ENCODE assay signal across 39 cellular contexts in the genomic region with DNA sequence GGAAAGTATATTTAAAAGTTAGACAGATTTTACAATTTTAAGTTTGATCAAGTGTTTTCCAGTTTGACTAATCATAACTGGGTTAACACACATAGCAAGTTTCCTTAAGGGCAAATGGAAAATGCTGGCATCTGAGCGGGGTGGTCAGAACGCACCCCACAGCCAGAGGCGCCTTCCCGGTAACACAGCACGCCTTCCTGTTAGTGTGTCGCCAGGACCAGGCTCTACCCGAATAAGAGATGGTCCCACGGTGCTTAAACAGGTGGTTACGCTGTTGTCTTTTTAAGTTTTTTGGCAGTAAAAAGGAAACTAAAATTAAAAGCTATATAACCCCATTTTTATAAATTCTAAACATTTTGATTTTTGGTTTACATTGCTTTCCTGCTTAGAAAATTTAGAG. TPM values are rescaled to one million over a fixed set of nuclear protein-coding genes. Genes with fewer than 3 reads are reported as not detected.
"Had no signal": no experiment of that assay in that cellular context is flagged by ENCODE, and none has a peak within 500 bp of the region (broad histone marks: within the 10 kb centered on the region; RNA-seq: fewer than 3 reads in every experiment).

No MANE protein-coding gene starts in this region.

- H3K27ac Mint-ChIP-seq: activated CD4-positive, alpha-beta memory T cell treated with anti-CD3 and anti-CD28 coated beads for 36 hours; activated CD4-positive, alpha-beta T cell treated with anti-CD3 and anti-CD28 coated beads for 36 hours; activated CD4-positive, alpha-beta T cell treated with anti-CD3 and anti-CD28 coated beads, Interleukin-2, amount 10 ng/mL, durations not matched to agents 24 days and 14 days; activated CD8-positive, alpha-beta memory T cell treated with anti-CD3 and anti-CD28 coated beads, Interleukin-2, amount 10 ng/mL, durations not matched to agents 7 days and 5 days; activated CD8-positive, alpha-beta T cell treated with anti-CD3 and anti-CD28 coated beads, Interleukin-2, amount 10 ng/mL, durations not matched to agents 7 days and 5 days; activated naive CD4-positive, alpha-beta T cell treated with anti-CD3 and anti-CD28 coated beads for 36 hours; activated naive CD4-positive, alpha-beta T cell treated with anti-CD3 and anti-CD28 coated beads, Interleukin-2, amount 50 U/mL, for 24 hours; activated naive CD8-positive, alpha-beta T cell treated with anti-CD3 and anti-CD28 coated beads for 36 hours; activated naive CD8-positive, alpha-beta T cell treated with anti-CD3 and anti-CD28 coated beads, Interleukin-2, amount 50 U/mL, for 24 hours; activated T-helper 1 cell treated with anti-CD3 and anti-CD28 coated beads, Interleukin-12 subunit alpha, Interleukin-12 subunit beta, Interleukin-2, Interleukin-4 antibody, amounts not matched to agents 30 ng/mL and 10 ng/mL and 1 ng/mL, durations not matched to agents 14 hours and 24 hours and 36 hours; activated T-helper 2 cell treated with anti-CD3 and anti-CD28 coated beads, Interferon-gamma antibody, Interleukin-2, Interleukin-4, amounts not matched to agents 10 μg/mL and 5 μg/mL and 100 μg/mL, durations not matched to agents 14 hours and 24 hours and 36 hours; brain; effector memory CD8-positive, alpha-beta T cell; T-cell; T-helper 1 cell treated with Interleukin-12 subunit alpha and Interleukin-12 subunit beta and Interleukin-4 antibody, amounts not matched to agents 30 μg/mL and 1 μg/mL, for 36 hours; T-helper 2 cell treated with Interferon-gamma antibody and Interleukin-4, amounts not matched to agents 5 μg/mL and 100 μg/mL, for 36 hours had no signal

- H3K4me1 Mint-ChIP-seq: activated CD4-positive, alpha-beta T cell treated with anti-CD3 and anti-CD28 coated beads for 36 hours; activated CD4-positive, alpha-beta T cell treated with anti-CD3 and anti-CD28 coated beads, Interleukin-2, amount 10 ng/mL, durations not matched to agents 24 days and 14 days; activated CD8-positive, alpha-beta memory T cell treated with anti-CD3 and anti-CD28 coated beads, Interleukin-2, amount 10 ng/mL, durations not matched to agents 7 days and 5 days; activated naive CD4-positive, alpha-beta T cell treated with anti-CD3 and anti-CD28 coated beads, Interleukin-2, amount 50 U/mL, for 24 hours; activated naive CD8-positive, alpha-beta T cell treated with anti-CD3 and anti-CD28 coated beads for 36 hours; activated naive CD8-positive, alpha-beta T cell treated with anti-CD3 and anti-CD28 coated beads, Interleukin-2, amount 50 U/mL, for 24 hours; brain; central memory CD8-positive, alpha-beta T cell; T-cell had no signal

- H3K4me1 ChIP-seq: adrenal gland, breast epithelium, gastrocnemius medialis had no signal

- H3K36me3 ChIP-seq: breast epithelium had no signal

- H3K27ac ChIP-seq: adrenal gland, breast epithelium, foreskin keratinocyte, gastrocnemius medialis had no signal

- H3K4me3 Mint-ChIP-seq: activated CD4-positive, alpha-beta memory T cell treated with anti-CD3 and anti-CD28 coated beads for 36 hours; activated CD4-positive, alpha-beta T cell treated with anti-CD3 and anti-CD28 coated beads for 36 hours; activated CD4-positive, alpha-beta T cell treated with anti-CD3 and anti-CD28 coated beads, Interleukin-2, amount 10 ng/mL, durations not matched to agents 24 days and 14 days; activated CD8-positive, alpha-beta memory T cell treated with anti-CD3 and anti-CD28 coated beads, Interleukin-2, amount 10 ng/mL, durations not matched to agents 7 days and 5 days; activated CD8-positive, alpha-beta T cell treated with anti-CD3 and anti-CD28 coated beads, Interleukin-2, amount 10 ng/mL, durations not matched to agents 7 days and 5 days; activated naive CD4-positive, alpha-beta T cell treated with anti-CD3 and anti-CD28 coated beads for 36 hours; activated naive CD4-positive, alpha-beta T cell treated with anti-CD3 and anti-CD28 coated beads, Interleukin-2, amount 50 U/mL, for 24 hours; activated naive CD8-positive, alpha-beta T cell treated with anti-CD3 and anti-CD28 coated beads for 36 hours; activated naive CD8-positive, alpha-beta T cell treated with anti-CD3 and anti-CD28 coated beads, Interleukin-2, amount 50 U/mL, for 24 hours; activated T-helper 1 cell treated with anti-CD3 and anti-CD28 coated beads, Interleukin-12 subunit alpha, Interleukin-12 subunit beta, Interleukin-2, Interleukin-4 antibody, amounts not matched to agents 30 ng/mL and 10 ng/mL and 1 ng/mL, durations not matched to agents 14 hours and 24 hours and 36 hours; brain; central memory CD8-positive, alpha-beta T cell; effector memory CD8-positive, alpha-beta T cell; T-cell; T-helper 1 cell treated with Interleukin-12 subunit alpha and Interleukin-12 subunit beta and Interleukin-4 antibody, amounts not matched to agents 30 μg/mL and 1 μg/mL, for 36 hours; T-helper 2 cell treated with Interferon-gamma antibody and Interleukin-4, amounts not matched to agents 5 μg/mL and 100 μg/mL, for 36 hours had no signal

- H3K4me3 ChIP-seq: adrenal gland, breast epithelium, esophagus muscularis mucosa, gastrocnemius medialis had no signal

- H3K27me3 ChIP-seq: adrenal gland, breast epithelium, esophagus muscularis mucosa, foreskin keratinocyte, gastrocnemius medialis had no signal

- ATAC-seq: activated CD4-positive, alpha-beta T cell treated with anti-CD3 and anti-CD28 coated beads for 36 hours; activated CD8-positive, alpha-beta memory T cell treated with anti-CD3 and anti-CD28 coated beads, Interleukin-2, amount 10 ng/mL, durations not matched to agents 7 days and 5 days; activated CD8-positive, alpha-beta T cell treated with anti-CD3 and anti-CD28 coated beads, Interleukin-2, amount 10 ng/mL, durations not matched to agents 7 days and 5 days; activated naive CD8-positive, alpha-beta T cell treated with anti-CD3 and anti-CD28 coated beads, Interleukin-2, amount 50 U/mL, for 24 hours; effector memory CD8-positive, alpha-beta T cell; foreskin keratinocyte; gastrocnemius medialis; T-cell had no signal

- DNase-seq: activated CD4-positive, alpha-beta memory T cell treated with anti-CD3 and anti-CD28 coated beads for 36 hours; activated CD4-positive, alpha-beta T cell treated with anti-CD3 and anti-CD28 coated beads for 36 hours; activated CD4-positive, alpha-beta T cell treated with anti-CD3 and anti-CD28 coated beads, Interleukin-2, amount 10 ng/mL, durations not matched to agents 24 days and 14 days; activated CD4-positive, CD25-positive, alpha-beta regulatory T cell; activated CD4-positive, CD25-positive, alpha-beta regulatory T cell treated with anti-CD3 and anti-CD28 coated beads, Interleukin-2, amount 50 U/mL, for 72 hours; activated CD8-positive, alpha-beta memory T cell treated with anti-CD3 and anti-CD28 coated beads, Interleukin-2, amount 10 ng/mL, durations not matched to agents 7 days and 5 days; activated CD8-positive, alpha-beta memory T cell treated with anti-CD3 and anti-CD28 coated beads, Interleukin-2, amount 50 U/mL, for 4 hours; activated CD8-positive, alpha-beta T cell treated with anti-CD3 and anti-CD28 coated beads, Interleukin-2, amount 10 ng/mL, durations not matched to agents 7 days and 5 days; activated effector memory CD4-positive, alpha-beta T cell treated with anti-CD3 and anti-CD28 coated beads, Interleukin-2, amount 50 U/mL, for 16 hours; activated naive CD4-positive, alpha-beta T cell treated with anti-CD3 and anti-CD28 coated beads for 36 hours; activated naive CD8-positive, alpha-beta T cell treated with anti-CD3 and anti-CD28 coated beads for 36 hours; activated naive CD8-positive, alpha-beta T cell treated with anti-CD3 and anti-CD28 coated beads, Interleukin-2, amount 50 U/mL, for 24 hours; activated T-cell treated with anti-CD3 and anti-CD28 coated beads, Interleukin-2, amount 50 U/mL, for 1 hour; activated T-cell treated with anti-CD3 and anti-CD28 coated beads, Interleukin-2, amount 50 U/mL, for 48 hours; adrenal gland; amygdala; aorta; cortex of kidney; dermis blood vessel endothelial cell; effector CD4-positive, alpha-beta T cell; effector memory CD8-positive, alpha-beta T cell; erythroblast; foreskin keratinocyte; gastrocnemius medialis; SW 1271; T-cell; T1000 had no signal

- H3K27me3 Mint-ChIP-seq: activated CD4-positive, alpha-beta memory T cell treated with anti-CD3 and anti-CD28 coated beads for 36 hours; activated CD4-positive, alpha-beta T cell treated with anti-CD3 and anti-CD28 coated beads for 36 hours; activated CD4-positive, alpha-beta T cell treated with anti-CD3 and anti-CD28 coated beads, Interleukin-2, amount 10 ng/mL, durations not matched to agents 24 days and 14 days; activated CD8-positive, alpha-beta memory T cell treated with anti-CD3 and anti-CD28 coated beads, Interleukin-2, amount 10 ng/mL, durations not matched to agents 7 days and 5 days; activated naive CD4-positive, alpha-beta T cell treated with anti-CD3 and anti-CD28 coated beads, Interleukin-2, amount 50 U/mL, for 24 hours; activated naive CD8-positive, alpha-beta T cell treated with anti-CD3 and anti-CD28 coated beads for 36 hours; activated naive CD8-positive, alpha-beta T cell treated with anti-CD3 and anti-CD28 coated beads, Interleukin-2, amount 50 U/mL, for 24 hours; brain; central memory CD8-positive, alpha-beta T cell; effector memory CD8-positive, alpha-beta T cell; T-cell had no signal

- H3K9me3 Mint-ChIP-seq: activated CD4-positive, alpha-beta memory T cell treated with anti-CD3 and anti-CD28 coated beads for 36 hours; activated CD4-positive, alpha-beta T cell treated with anti-CD3 and anti-CD28 coated beads, Interleukin-2, amount 10 ng/mL, durations not matched to agents 24 days and 14 days; activated naive CD4-positive, alpha-beta T cell treated with anti-CD3 and anti-CD28 coated beads for 36 hours; activated naive CD4-positive, alpha-beta T cell treated with anti-CD3 and anti-CD28 coated beads, Interleukin-2, amount 50 U/mL, for 24 hours; activated naive CD8-positive, alpha-beta T cell treated with anti-CD3 and anti-CD28 coated beads for 36 hours; activated naive CD8-positive, alpha-beta T cell treated with anti-CD3 and anti-CD28 coated beads, Interleukin-2, amount 50 U/mL, for 24 hours; activated T-helper 1 cell treated with anti-CD3 and anti-CD28 coated beads, Interleukin-12 subunit alpha, Interleukin-12 subunit beta, Interleukin-2, Interleukin-4 antibody, amounts not matched to agents 30 ng/mL and 10 ng/mL and 1 ng/mL, durations not matched to agents 14 hours and 24 hours and 36 hours; activated T-helper 2 cell treated with anti-CD3 and anti-CD28 coated beads, Interferon-gamma antibody, Interleukin-2, Interleukin-4, amounts not matched to agents 10 μg/mL and 5 μg/mL and 100 μg/mL, durations not matched to agents 14 hours and 24 hours and 36 hours; brain; central memory CD8-positive, alpha-beta T cell; effector memory CD8-positive, alpha-beta T cell; T-cell; T-helper 1 cell treated with Interleukin-12 subunit alpha and Interleukin-12 subunit beta and Interleukin-4 antibody, amounts not matched to agents 30 μg/mL and 1 μg/mL, for 36 hours; T-helper 2 cell treated with Interferon-gamma antibody and Interleukin-4, amounts not matched to agents 5 μg/mL and 100 μg/mL, for 36 hours had no signal

- H3K9me3 ChIP-seq: adrenal gland, breast epithelium, esophagus muscularis mucosa, gastrocnemius medialis had no signal

RNA-seq across cellular contexts. Expression of gene BDKRB1, which starts 28.0 kb away (rescaled TPM):
- total RNA-seq: activated CD4-positive, alpha-beta memory T cell treated with anti-CD3 and anti-CD28 coated beads for 36 hours; activated CD4-positive, alpha-beta T cell treated with anti-CD3 and anti-CD28 coated beads for 36 hours; activated CD4-positive, alpha-beta T cell treated with anti-CD3 and anti-CD28 coated beads, Interleukin-2, amount 10 ng/mL, durations not matched to agents 24 days and 14 days; activated CD8-positive, alpha-beta memory T cell treated with anti-CD3 and anti-CD28 coated beads for 36 hours; activated CD8-positive, alpha-beta memory T cell treated with anti-CD3 and anti-CD28 coated beads, Interleukin-2, amount 10 ng/mL, durations not matched to agents 7 days and 5 days; activated CD8-positive, alpha-beta T cell treated with anti-CD3 and anti-CD28 coated beads, Interleukin-2, amount 10 ng/mL, durations not matched to agents 7 days and 5 days; activated naive CD4-positive, alpha-beta T cell treated with anti-CD3 and anti-CD28 coated beads for 36 hours; activated naive CD8-positive, alpha-beta T cell treated with anti-CD3 and anti-CD28 coated beads for 36 hours; activated T-helper 1 cell treated with anti-CD3 and anti-CD28 coated beads, Interleukin-12 subunit alpha, Interleukin-12 subunit beta, Interleukin-2, Interleukin-4 antibody, amounts not matched to agents 30 ng/mL and 10 ng/mL and 1 ng/mL, durations not matched to agents 14 hours and 24 hours and 36 hours; activated T-helper 2 cell treated with anti-CD3 and anti-CD28 coated beads, Interferon-gamma antibody, Interleukin-2, Interleukin-4, amounts not matched to agents 10 μg/mL and 5 μg/mL and 100 μg/mL, durations not matched to agents 14 hours and 24 hours and 36 hours; cardiac septum; chondrocyte; dermis blood vessel endothelial cell; gastrocnemius medialis; T-cell had no signal
